Comparison of ENCODE assay signal across 11 cellular contexts in genomic region chr11:9219572-9219971, GRCh38. TPM values are rescaled to one million over a fixed set of nuclear protein-coding genes. Genes with fewer than 3 reads are reported as not detected.
DNase-seq lines count a peak whose midpoint lies in the region; ATAC-seq and TF ChIP-seq lines count a peak whose summit lies in the region.
"Had no signal": no experiment of that assay in that cellular context is flagged by ENCODE, and none has a peak within 500 bp of the region (broad histone marks: within the 10 kb centered on the region; RNA-seq: fewer than 3 reads in every experiment).

No MANE protein-coding gene starts in this region.

- peaks cover 3% of the 10 kb centered on the region for H3K9me3 Mint-ChIP-seq in mesothelial cell of epicardium
- no peaks in the 10 kb centered on the region for H3K9me3 Mint-ChIP-seq in activated T-helper 1 cell treated with anti-CD3 and anti-CD28 coated beads, Interleukin-12 subunit alpha, Interleukin-12 subunit beta, Interleukin-2, Interleukin-4 antibody, amounts not matched to agents 30 ng/mL and 10 ng/mL and 1 ng/mL, durations not matched to agents 14 hours and 24 hours and 36 hours
- H3K9me3 Mint-ChIP-seq: CD4-positive, CD25-positive, alpha-beta regulatory T cell had no signal

- TF ChIP-seq RAD21 in Ishikawa (IDR thresholded peaks at IDR 0.05; ENCODE audit: low read depth), result no peak

- H3K79me2 ChIP-seq in PC-3 (ENCODE audit: low read length), result peaks cover 54% of the 10 kb centered on the region

- H3K36me3 ChIP-seq in PC-3 (ENCODE audit: low read depth, low read length), result no peaks in the 10 kb centered on the region

- TF ChIP-seq CTCF in choroid plexus epithelial cell (conservative IDR thresholded peaks at IDR 0.05; ENCODE audit: low read depth, low read length) (no peak), mesothelial cell of epicardium (IDR thresholded peaks at IDR 0.05; ENCODE audit: unreplicated experiment) (no peak), PC-3 (conservative IDR thresholded peaks at IDR 0.05; ENCODE audit: low read depth, low read length) (no peak)

- H3K27ac Mint-ChIP-seq in mesothelial cell of epicardium, result peak overlapping the region; percentile 79
- H3K27ac Mint-ChIP-seq in activated T-helper 1 cell treated with anti-CD3 and anti-CD28 coated beads, Interleukin-12 subunit alpha, Interleukin-12 subunit beta, Interleukin-2, Interleukin-4 antibody, amounts not matched to agents 30 ng/mL and 10 ng/mL and 1 ng/mL, durations not matched to agents 14 hours and 24 hours and 36 hours, result no peak overlapping the region

- no peak overlapping the region for H3K27ac ChIP-seq in PC-3 (ENCODE audit: low read length)

- intact Hi-C loops in activated T-helper 1 cell treated with anti-CD3 and anti-CD28 coated beads, Interleukin-12 subunit alpha, Interleukin-12 subunit beta, Interleukin-2, Interleukin-4 antibody, amounts not matched to agents 30 ng/mL and 10 ng/mL and 1 ng/mL, durations not matched to agents 14 hours and 24 hours and 36 hours (cut with micrococcal nuclease), result no loop called here
- intact Hi-C loops in PC-3 (cut with micrococcal nuclease), result no loop called here

- no peak overlapping the region for H3K4me3 Mint-ChIP-seq in mesothelial cell of epicardium
- H3K4me3 Mint-ChIP-seq in activated T-helper 1 cell treated with anti-CD3 and anti-CD28 coated beads, Interleukin-12 subunit alpha, Interleukin-12 subunit beta, Interleukin-2, Interleukin-4 antibody, amounts not matched to agents 30 ng/mL and 10 ng/mL and 1 ng/mL, durations not matched to agents 14 hours and 24 hours and 36 hours, result no peak overlapping the region
- H3K4me3 Mint-ChIP-seq: CD4-positive, CD25-positive, alpha-beta regulatory T cell had no signal

- peaks cover 2% of the 10 kb centered on the region for H3K36me3 Mint-ChIP-seq in mesothelial cell of epicardium
- H3K36me3 Mint-ChIP-seq in activated T-helper 1 cell treated with anti-CD3 and anti-CD28 coated beads, Interleukin-12 subunit alpha, Interleukin-12 subunit beta, Interleukin-2, Interleukin-4 antibody, amounts not matched to agents 30 ng/mL and 10 ng/mL and 1 ng/mL, durations not matched to agents 14 hours and 24 hours and 36 hours (ENCODE audit: low read depth), result no peaks in the 10 kb centered on the region
- H3K36me3 Mint-ChIP-seq: CD4-positive, CD25-positive, alpha-beta regulatory T cell had no signal

- no peaks in the 10 kb centered on the region for H3K9me2 ChIP-seq in PC-3 (replicated peaks; ENCODE audit: low read length)

- no peak for ATAC-seq in HG03439 (IDR thresholded peaks at IDR 0.05; ENCODE audit: unreplicated experiment)
- no peak for ATAC-seq in PC-3

- H4K20me1 ChIP-seq in PC-3 (ENCODE audit: low read length), result peaks cover 3% of the 10 kb centered on the region; the same call in 1 of the 2 replicates

- no peak overlapping the region for H3K4me2 ChIP-seq in PC-3 (ENCODE audit: low read length)

- H3K4me3 ChIP-seq in choroid plexus epithelial cell (ENCODE audit: low read depth, low read length), result no peak overlapping the region
- H3K4me3 ChIP-seq in PC-3 (ENCODE audit: low read length), result no peak overlapping the region

- peaks cover 13% of the 10 kb centered on the region for H3K4me1 Mint-ChIP-seq in mesothelial cell of epicardium
- peaks cover 16% of the 10 kb centered on the region for H3K4me1 Mint-ChIP-seq in activated T-helper 1 cell treated with anti-CD3 and anti-CD28 coated beads, Interleukin-12 subunit alpha, Interleukin-12 subunit beta, Interleukin-2, Interleukin-4 antibody, amounts not matched to agents 30 ng/mL and 10 ng/mL and 1 ng/mL, durations not matched to agents 14 hours and 24 hours and 36 hours (ENCODE audit: low read depth)

- peak; percentile 73 for DNase-seq in AG08395 (ENCODE audit: low spot score)
- peak; percentile 93 for DNase-seq in choroid plexus epithelial cell (ENCODE audit: low read depth)
- no peak for DNase-seq in mesothelial cell of epicardium (ENCODE audit: low spot score in 2 of 2, unreplicated experiment in 2 of 2)
- DNase-seq in activated T-helper 1 cell treated with anti-CD3 and anti-CD28 coated beads, Interleukin-12 subunit alpha, Interleukin-12 subunit beta, Interleukin-2, Interleukin-4 antibody, amounts not matched to agents 30 ng/mL and 10 ng/mL and 1 ng/mL, durations not matched to agents 14 hours and 24 hours and 36 hours (ENCODE audit: low spot score), result no peak
- DNase-seq in kidney tubule cell (ENCODE audit: low spot score), result no peak
- no peak for DNase-seq in PC-3
- DNase-seq: CD4-positive, CD25-positive, alpha-beta regulatory T cell; effector memory CD4-positive, alpha-beta T cell; NCI-H1048 had no signal

- BruUV-seq in PC-3 (replicated peaks; lab: Mats Ljungman, UMichigan), result no TSS peak

- CTCF ChIA-PET in PC-3 (lab: Charles Lee), result no interaction called here

- no peak overlapping the region for H2AFZ ChIP-seq in PC-3 (ENCODE audit: low read length)

- POLR2A ChIA-PET in PC-3 (lab: Charles Lee; ENCODE audit: unreplicated experiment), result interaction anchor here (0.7 kb wide), 1 partner anchor 70 kb away, joined by 3 read pairs; no protein-coding TSS in a partner anchor

- H3K27me3 ChIP-seq in PC-3 (ENCODE audit: low read length), result no peaks in the 10 kb centered on the region

- no peaks in the 10 kb centered on the region for H3K9me3 ChIP-seq in PC-3 (ENCODE audit: low read length)

- no peaks in the 10 kb centered on the region for H3K27me3 Mint-ChIP-seq in mesothelial cell of epicardium (ENCODE audit: low read depth)
- H3K27me3 Mint-ChIP-seq in activated T-helper 1 cell treated with anti-CD3 and anti-CD28 coated beads, Interleukin-12 subunit alpha, Interleukin-12 subunit beta, Interleukin-2, Interleukin-4 antibody, amounts not matched to agents 30 ng/mL and 10 ng/mL and 1 ng/mL, durations not matched to agents 14 hours and 24 hours and 36 hours (ENCODE audit: insufficient read depth), result no peaks in the 10 kb centered on the region
- H3K27me3 Mint-ChIP-seq: CD4-positive, CD25-positive, alpha-beta regulatory T cell had no signal

- peaks cover 5% of the 10 kb centered on the region; the same call in 1 of the 2 replicates for H3K4me1 ChIP-seq in PC-3 (ENCODE audit: insufficient read depth, low read length)

- peak; percentile 26; the same call in 1 of the 2 replicates for TF ChIP-seq EP300 in Ishikawa (IDR thresholded peaks at IDR 0.05; ENCODE audit: borderline replicate concordance)

- no peak overlapping the region for H3K9ac ChIP-seq in PC-3 (ENCODE audit: low read length)

- H3F3A ChIP-seq in PC-3 (ENCODE audit: low read length, unreplicated experiment), result no peaks in the 10 kb centered on the region

TF ChIP-seq in Ishikawa, 13 proteins besides CTCF, POLR2A, EP300 and RAD21:
- TF ChIP-seq CREB1 (IDR thresholded peaks at IDR 0.05; ENCODE audit: low read depth), result no peak
- peak; percentile 90 for TF ChIP-seq CEBPB (IDR thresholded peaks at IDR 0.05)
- TF ChIP-seq USF1 (IDR thresholded peaks at IDR 0.05), result no peak
- TF ChIP-seq NFIC (IDR thresholded peaks at IDR 0.05), result peak; percentile 43; the same call in 1 of the 2 replicates
- TF ChIP-seq TEAD4 (IDR thresholded peaks at IDR 0.05), result peak; percentile 26; the same call in 1 of the 2 replicates
TF ChIP-seq in Ishikawa: peak in this region for 3.

RNA-seq across cellular contexts. Expression of gene DENND5A, which starts 45.6 kb away (rescaled TPM):
- total RNA-seq in mesothelial cell of epicardium (84.9 to 89.6 TPM (median 85.5 TPM) in 3 replicates), PC-3 (2014; rRNA removed) (37.7 and 46.9 TPM in 2 replicates)
- total RNA-seq in activated T-helper 1 cell treated with anti-CD3 and anti-CD28 coated beads, Interleukin-12 subunit alpha, Interleukin-12 subunit beta, Interleukin-2, Interleukin-4 antibody, amounts not matched to agents 30 ng/mL and 10 ng/mL and 1 ng/mL, durations not matched to agents 14 hours and 24 hours and 36 hours, result 45.6 and 47.6 TPM in 2 replicates

Comparison
In these comparisons a context has a peak if more than half of its experiments do, and no peak if none do; other contexts are left out.
1. DNase-seq: peak in AG08395 (single experiment) and choroid plexus epithelial cell (single experiment); none in mesothelial cell of epicardium (0 of 2), activated T-helper 1 cell treated with anti-CD3 and anti-CD28 coated beads, Interleukin-12 subunit alpha, Interleukin-12 subunit beta, Interleukin-2, Interleukin-4 antibody, amounts not matched to agents 30 ng/mL and 10 ng/mL and 1 ng/mL, durations not matched to agents 14 hours and 24 hours and 36 hours (single experiment), kidney tubule cell (single experiment) and PC-3 (single experiment).